ENCODE assay signal across 17 cellular contexts in genomic region chr6:52564856-52565255, GRCh38. TPM values are rescaled to one million over a fixed set of nuclear protein-coding genes. Genes with fewer than 3 reads are reported as not detected.
DNase-seq lines count a peak whose midpoint lies in the region; ATAC-seq and TF ChIP-seq lines count a peak whose summit lies in the region.
"Had no signal": no experiment of that assay in that cellular context is flagged by ENCODE, and none has a peak within 500 bp of the region (broad histone marks: within the 10 kb centered on the region; RNA-seq: fewer than 3 reads in every experiment).

No MANE protein-coding gene starts in this region.

- no peaks in the 10 kb centered on the region for H3K27me3 ChIP-seq in GM23338 (ENCODE audit: insufficient read depth)
- H3K27me3 ChIP-seq in heart right ventricle = no peaks in the 10 kb centered on the region
- H3K27me3 ChIP-seq: MG63 had no signal

- ATAC-seq in GM23338 (no peak), T-helper 17 cell (no peak), left colon (peak; percentile 80), heart right ventricle (no peak), HG03520 (IDR thresholded peaks at IDR 0.05; ENCODE audit: unreplicated experiment) (no peak)
- ATAC-seq: HCT116 had no signal

- H3K27ac Mint-ChIP-seq in GM23338 (peak overlapping the region; percentile 23; the same call in 1 of the 2 replicates), T-helper 17 cell (peak overlapping the region; percentile 19), osteocyte (ENCODE audit: unreplicated experiment) (peak overlapping the region; percentile 91), glutamatergic neuron (ENCODE audit: unreplicated experiment) (no peak overlapping the region)
- H3K27ac Mint-ChIP-seq: CD4-positive, alpha-beta memory T cell had no signal

- H3K4me1 ChIP-seq in GM23338 (ENCODE audit: insufficient read depth) = peaks cover 28% of the 10 kb centered on the region
- peaks cover 10 to 94% (median 65%) of the 10 kb centered on the region in 9 donors for H3K4me1 ChIP-seq in heart right ventricle

- H3K4me2 ChIP-seq in GM23338 = no peak overlapping the region
- H3K4me2 ChIP-seq: KMS-11 had no signal

- H4K20me1 ChIP-seq in GM23338 (replicated peaks; ENCODE audit: insufficient read depth) = no peaks in the 10 kb centered on the region; the same call in 1 of the 2 replicates

- H3K9me2 ChIP-seq in GM23338 (ENCODE audit: insufficient read depth) = 0 out of 2 replicates have a peak, but pooled peaks cover 4% of the 10 kb centered on the region

- intact Hi-C loops in left colon (cut with DNase I, micrococcal nuclease) = no loop called here
- intact Hi-C loops in heart right ventricle (cut with DNase I) = loop anchor here in 1 of 10 donors (5.0 kb wide), 1 partner anchor 792 kb away; no protein-coding TSS in a partner anchor

- H3K4me1 Mint-ChIP-seq in GM23338 = peaks cover 44% of the 10 kb centered on the region
- peaks cover 37% of the 10 kb centered on the region for H3K4me1 Mint-ChIP-seq in T-helper 17 cell
- peaks cover 93% of the 10 kb centered on the region for H3K4me1 Mint-ChIP-seq in osteocyte (ENCODE audit: unreplicated experiment)
- H3K4me1 Mint-ChIP-seq in glutamatergic neuron (ENCODE audit: low read depth, unreplicated experiment) = peaks cover 7% of the 10 kb centered on the region

- DNase-seq in GM23338 (ENCODE audit: low spot score) (no peak), T-helper 17 cell (no peak), left colon (no peak), osteocyte (ENCODE audit: extremely low spot score, unreplicated experiment) (no peak), glutamatergic neuron (no peak), heart right ventricle (no peak), COLO829 (ENCODE audit: low spot score) (no peak)
- DNase-seq: ACHN; CD4-positive, alpha-beta memory T cell; MG63; NCI-H187 treated with DMSO at 0.1 percent for 48 hours; NCI-H446; SHP77 treated with DMSO at 0.1 percent for 48 hours had no signal

- no peaks in the 10 kb centered on the region for H3K9me3 ChIP-seq in T-helper 17 cell (ENCODE audit: control insufficient read depth, low read length, poor library complexity, severe bottlenecking)
- H3K9me3 ChIP-seq in heart right ventricle = no peaks in the 10 kb centered on the region
- H3K9me3 ChIP-seq: MG63 had no signal

- peaks cover 81% of the 10 kb centered on the region for H3K79me2 ChIP-seq in GM23338 (replicated peaks; ENCODE audit: insufficient read depth)

- peaks cover 3% of the 10 kb centered on the region for H3K27me3 Mint-ChIP-seq in GM23338 (ENCODE audit: insufficient read depth, low read depth, poor library complexity)
- no peaks in the 10 kb centered on the region for H3K27me3 Mint-ChIP-seq in T-helper 17 cell
- H3K27me3 Mint-ChIP-seq in osteocyte (ENCODE audit: unreplicated experiment) = no peaks in the 10 kb centered on the region
- peaks cover 7% of the 10 kb centered on the region for H3K27me3 Mint-ChIP-seq in glutamatergic neuron (ENCODE audit: unreplicated experiment)
- H3K27me3 Mint-ChIP-seq: CD4-positive, alpha-beta memory T cell had no signal

- H3K36me3 Mint-ChIP-seq in GM23338 (ENCODE audit: low read depth) (no peaks in the 10 kb centered on the region; the same call in 1 of the 3 replicates), T-helper 17 cell (ENCODE audit: low read depth) (peaks cover 7% of the 10 kb centered on the region), osteocyte (ENCODE audit: unreplicated experiment) (peaks cover 45% of the 10 kb centered on the region), glutamatergic neuron (ENCODE audit: unreplicated experiment) (no peaks in the 10 kb centered on the region)

- no peaks in the 10 kb centered on the region for H3K36me3 ChIP-seq in GM23338 (ENCODE audit: insufficient read depth)
- no peaks in the 10 kb centered on the region for H3K36me3 ChIP-seq in heart right ventricle

- no peak overlapping the region for H2AFZ ChIP-seq in GM23338

- no peak for TF ChIP-seq CTCF in GM23338 (conservative IDR thresholded peaks at IDR 0.05; ENCODE audit: low read depth in 2 of 2)
- TF ChIP-seq CTCF in osteocyte (IDR thresholded peaks at IDR 0.05) = no peak
- no peak for TF ChIP-seq CTCF in glutamatergic neuron (IDR thresholded peaks at IDR 0.05; ENCODE audit: partially characterized antibody, unreplicated experiment)
- no peak for TF ChIP-seq CTCF in heart right ventricle (IDR thresholded peaks at IDR 0.05)

- H3K9me3 Mint-ChIP-seq in GM23338 = no peaks in the 10 kb centered on the region
- H3K9me3 Mint-ChIP-seq in osteocyte (ENCODE audit: unreplicated experiment) = no peaks in the 10 kb centered on the region
- H3K9me3 Mint-ChIP-seq in glutamatergic neuron (ENCODE audit: unreplicated experiment) = peaks cover 2% of the 10 kb centered on the region
- H3K9me3 Mint-ChIP-seq: CD4-positive, alpha-beta memory T cell had no signal

- no peak overlapping the region for H3K27ac ChIP-seq in GM23338 (ENCODE audit: low read depth)
- H3K27ac ChIP-seq in heart right ventricle = no peak overlapping the region
- H3K27ac ChIP-seq: HL-60, KMS-11 had no signal

- H3K4me3 Mint-ChIP-seq in GM23338 = no peak overlapping the region
- no peak overlapping the region for H3K4me3 Mint-ChIP-seq in T-helper 17 cell
- H3K4me3 Mint-ChIP-seq in osteocyte (ENCODE audit: unreplicated experiment) = peak overlapping the region; percentile 28
- H3K4me3 Mint-ChIP-seq in glutamatergic neuron (ENCODE audit: unreplicated experiment) = no peak overlapping the region
- H3K4me3 Mint-ChIP-seq: CD4-positive, alpha-beta memory T cell had no signal

- H3F3A ChIP-seq in GM23338 (replicated peaks; ENCODE audit: low read depth) = no peaks in the 10 kb centered on the region

- 96 to 97% methylated on average over 3 of the region's 3 CpGs for WGBS in heart right ventricle, 2 donors

- no peak overlapping the region for H3K4me3 ChIP-seq in GM23338
- no peak overlapping the region for H3K4me3 ChIP-seq in heart right ventricle
- H3K4me3 ChIP-seq: MG63 had no signal

TF ChIP-seq in GM23338, 12 proteins besides CTCF, POLR2A, EP300 and RAD21 (continues in another document):
- no peak for TF ChIP-seq NANOG (IDR thresholded peaks at IDR 0.05; ENCODE audit: borderline replicate concordance)
- TF ChIP-seq ZNF114 (CRISPR knock-in tag; IDR thresholded peaks at IDR 0.05) = no peak
- TF ChIP-seq ETS1 (IDR thresholded peaks at IDR 0.05) = no peak
- TF ChIP-seq ZNF331 (CRISPR knock-in tag; IDR thresholded peaks at IDR 0.05; ENCODE audit: low read depth) = no peak

RNA-seq across cellular contexts. Expression of gene TRAM2, which starts 12.0 kb away (rescaled TPM):
- total RNA-seq in GM23338 (2014; rRNA removed; shearing (Covaris generic)) = 12.4 and 14.0 TPM in 2 replicates
- polyA plus RNA-seq in GM23338 (2016; fragmentation: Nextera tagmentation; extraction: Ambion mirVana) (3.9 and 4.0 TPM in 2 replicates), heart right ventricle (1 to 10 TPM; 5.0 to 7.2 TPM)
- total RNA-seq in T-helper 17 cell (1 to 10 TPM; 8.6 to 8.9 TPM), left colon (10 to 100 TPM; 15.3 to 23.7 TPM), osteocyte (320 and 339 TPM in 2 replicates), glutamatergic neuron (ENCODE audit: unreplicated experiment) (16.2 TPM), heart right ventricle (10 to 100 TPM in 7 of 10 donors, 1 to 10 TPM in 3; 7.9 to 17.3 (median 11.0) TPM)

Comparison
In these comparisons a context has a peak if more than half of its experiments do, and no peak if none do; other contexts are left out.
1. RNA of gene TRAM2, which starts 12.0 kb away (total RNA-seq): 320 to 339 TPM in osteocyte; 15.3 to 23.7 TPM in left colon, 16.2 TPM in glutamatergic neuron (single experiment), 12.4 to 14.0 TPM in GM23338, 7.9 to 17.3 TPM in heart right ventricle and 8.6 to 8.9 TPM in T-helper 17 cell; every median in the first group is over 10 times any median in the second.